ENCODE assay signal across 17 cellular contexts in genomic region chr17:73746314-73747073, GRCh38.
A peak's percentile ranks its signal among the peaks of the same experiment; 100 is the strongest.
DNase-seq lines count a peak whose midpoint lies in the region; ATAC-seq lines count a peak whose summit lies in the region.
"Had no signal": no experiment of that assay in that cellular context is flagged by ENCODE, and none has a peak within 500 bp of the region (broad histone marks: within the 10 kb centered on the region; RNA-seq: fewer than 3 reads in every experiment).

No MANE protein-coding gene starts in this region.

- no CpG with 5 or more reads among the region's 12 CpGs for WGBS in mesendoderm (ENCODE audit: extremely low coverage, insufficient coverage, low lambda C conversion rate)

- H3K9me3 ChIP-seq in BLaER1 treated with 17β-estradiol and CSF1 and Interleukin-3, amounts not matched to agents 10 nM and 100 nM (replicated peaks in 1 of 11) = peaks cover 0 to 5% (median 0%) of the 10 kb centered on the region in 11 experiments; a peak in 1 of 22 replicates

- H3K27ac ChIP-seq in BLaER1 treated with 17β-estradiol and CSF1 and Interleukin-3, amounts not matched to agents 10 nM and 100 nM = no peak overlapping the region
- no peak overlapping the region for H3K27ac ChIP-seq in mesendoderm (ENCODE audit: low read depth, low read length)
- no peak overlapping the region for H3K27ac ChIP-seq in caudate nucleus (ENCODE audit: low read depth, low read length)

- peaks cover 28 to 52% (median 42%) of the 10 kb centered on the region in 10 experiments for H3K4me1 ChIP-seq in BLaER1 treated with 17β-estradiol and CSF1 and Interleukin-3, amounts not matched to agents 10 nM and 100 nM
- no peaks in the 10 kb centered on the region for H3K4me1 ChIP-seq in mesendoderm (ENCODE audit: control insufficient read depth, low read depth, low read length)

- H3K79me1 ChIP-seq in mesendoderm (ENCODE audit: low read length) = no peaks in the 10 kb centered on the region

- no peak overlapping the region for H4K5ac ChIP-seq in mesendoderm (ENCODE audit: low read length)

- no peak overlapping the region for H3K56ac ChIP-seq in mesendoderm (ENCODE audit: low read length)

- H3K36me3 ChIP-seq in BLaER1 treated with 17β-estradiol and CSF1 and Interleukin-3, amounts not matched to agents 10 nM and 100 nM = no peaks in the 10 kb centered on the region
- H3K36me3 ChIP-seq in mesendoderm (ENCODE audit: control insufficient read depth, insufficient read depth, low read length) = no peaks in the 10 kb centered on the region

- no peaks in the 10 kb centered on the region for H4K20me1 ChIP-seq in BLaER1 treated with 17β-estradiol and CSF1 and Interleukin-3, amounts not matched to agents 10 nM and 100 nM

- H3K4me3 ChIP-seq in BLaER1 treated with 17β-estradiol and CSF1 and Interleukin-3, amounts not matched to agents 10 nM and 100 nM = no peak overlapping the region
- H3K4me3 ChIP-seq in mesendoderm (ENCODE audit: low read length) = no peak overlapping the region
- H3K4me3 ChIP-seq: GM23338 had no signal

- H3K79me2 ChIP-seq in mesendoderm (ENCODE audit: control insufficient read depth, insufficient read depth, low read length) = no peaks in the 10 kb centered on the region

- no peak overlapping the region for H2BK5ac ChIP-seq in mesendoderm (ENCODE audit: low read length)

- H3K27me3 ChIP-seq in BLaER1 treated with 17β-estradiol and CSF1 and Interleukin-3, amounts not matched to agents 10 nM and 100 nM = no peaks in the 10 kb centered on the region
- no peaks in the 10 kb centered on the region for H3K27me3 ChIP-seq in mesendoderm (ENCODE audit: insufficient read depth, low read length, poor library complexity)

- no peak overlapping the region for H3K18ac ChIP-seq in mesendoderm (ENCODE audit: low read length)

- H3K9ac ChIP-seq in BLaER1 treated with 17β-estradiol and CSF1 and Interleukin-3, amounts not matched to agents 10 nM and 100 nM = no peak overlapping the region
- no peak overlapping the region for H3K9ac ChIP-seq in mesendoderm (ENCODE audit: low read length)

- DNase-seq in NCI-H1436 (lab: John Stamatoyannopoulos, UW) (peak; percentile 28), NCI-H1436 treated with DMSO at 0.1 percent for 48 hours (lab: John Stamatoyannopoulos, UW) (no peak), MV-4-11 (lab: John Stamatoyannopoulos, UW) (peak; percentile 6), mesendoderm (no peak), caudate nucleus (lab: John Stamatoyannopoulos, UW) (no peak)
- no peak for DNase-seq in stimulated activated CD4-positive, alpha-beta T cell treated with anti-CD3 and anti-CD28 coated beads, Interleukin-2, amount 100 ng/mL, for 48 hours
- DNase-seq: Karpas-422, NCI-H146, NCI-H2029, NCI-H2171 treated with DMSO at 0.1 percent for 48 hours, NCI-H446 treated with DMSO at 0.1 percent for 48 hours, NCI-H526 treated with DMSO at 0.1 percent for 48 hours, T-helper 1 cell had no signal

- no peak overlapping the region for H2BK120ac ChIP-seq in mesendoderm (ENCODE audit: low read depth, low read length)

- H2AK5ac ChIP-seq in mesendoderm (ENCODE audit: low read length) = no peak overlapping the region

- H3K23ac ChIP-seq in mesendoderm (ENCODE audit: low read length) = peak overlapping the region; percentile 92

- H3K4me2 ChIP-seq in BLaER1 treated with 17β-estradiol and CSF1 and Interleukin-3, amounts not matched to agents 10 nM and 100 nM = peak overlapping the region; percentile 2 to 45 (median 20); a peak in 13 of 22 replicates
- H3K4me2 ChIP-seq in mesendoderm (ENCODE audit: low read length) = no peak overlapping the region
- H3K4me2 ChIP-seq: GM23338 had no signal

- H4K8ac ChIP-seq in mesendoderm (ENCODE audit: low read depth, low read length) = no peak overlapping the region

- no peak overlapping the region for H3K4ac ChIP-seq in mesendoderm (ENCODE audit: low read depth, low read length)

- ATAC-seq in HG03045 (IDR thresholded peaks at IDR 0.05; ENCODE audit: unreplicated experiment) = no peak
- ATAC-seq: GM23338, Panc1 had no signal

- no peak overlapping the region for H2BK15ac ChIP-seq in mesendoderm (replicated peaks; ENCODE audit: low read depth)

Comparison
In these comparisons a context has a peak if more than half of its experiments do, and no peak if none do; other contexts are left out.
1. DNase-seq: peak in NCI-H1436 (single experiment) and MV-4-11 (single experiment); none in NCI-H1436 treated with DMSO at 0.1 percent for 48 hours (single experiment), mesendoderm (single experiment), stimulated activated CD4-positive, alpha-beta T cell treated with anti-CD3 and anti-CD28 coated beads, Interleukin-2, amount 100 ng/mL, for 48 hours (0 of 2) and caudate nucleus (0 of 61).